ENCODE assay signal across 20 cellular contexts in genomic region chr16:67888311-67888710, GRCh38. TPM values are rescaled to one million over a fixed set of nuclear protein-coding genes. Genes with fewer than 3 reads are reported as not detected.
DNase-seq lines count a peak whose midpoint lies in the region; TF ChIP-seq lines count a peak whose summit lies in the region.
"Had no signal": no experiment of that assay in that cellular context is flagged by ENCODE, and none has a peak within 500 bp of the region (broad histone marks: within the 10 kb centered on the region; RNA-seq: fewer than 3 reads in every experiment).

No MANE protein-coding gene starts in this region.

- no peaks in the 10 kb centered on the region for H3K27me3 ChIP-seq in mesenchymal stem cell (ENCODE audit: control insufficient read depth in 1 of 2, insufficient read depth in 1 of 2, low read length in 2 of 2)
- H3K27me3 ChIP-seq: BLaER1 had no signal

- peak overlapping the region in 1 of 5 experiments; percentile 24 for H3K4me3 Mint-ChIP-seq in brain
- H3K4me3 Mint-ChIP-seq: B cell; CD4-positive, CD25-positive, alpha-beta regulatory T cell; CD8-positive, alpha-beta T cell; GM23338; H9 had no signal

- H3K36me3 ChIP-seq in mesenchymal stem cell (ENCODE audit: control insufficient read depth in 1 of 2, insufficient read depth in 2 of 2, low read depth in 1 of 2, low read length in 2 of 2): peaks cover 12 to 44% of the 10 kb centered on the region in 2 experiments

- H2BK12ac ChIP-seq in mesenchymal stem cell (ENCODE audit: low read length in 2 of 2): no peak overlapping the region

- no peak overlapping the region for H3K4me2 ChIP-seq in mesenchymal stem cell (ENCODE audit: low read length, poor library complexity, severe bottlenecking)
- H3K4me2 ChIP-seq: BLaER1, GM23338 had no signal

- no peak overlapping the region for H2BK15ac ChIP-seq in mesenchymal stem cell (ENCODE audit: low read depth, poor library complexity, severe bottlenecking)

- H3K27me3 Mint-ChIP-seq in brain: peaks cover 6% of the 10 kb centered on the region
- H3K27me3 Mint-ChIP-seq: B cell; CD4-positive, CD25-positive, alpha-beta regulatory T cell had no signal

- H2BK120ac ChIP-seq in mesenchymal stem cell (ENCODE audit: low read depth, low read length): no peak overlapping the region

- no peak overlapping the region for H3K4ac ChIP-seq in mesenchymal stem cell (ENCODE audit: low read depth in 1 of 2, low read length in 2 of 2)

- H3K79me1 ChIP-seq in mesenchymal stem cell (replicated peaks; ENCODE audit: low read length, poor library complexity, severe bottlenecking): peaks cover 10% of the 10 kb centered on the region

- H4K8ac ChIP-seq in mesenchymal stem cell (ENCODE audit: low read length): no peak overlapping the region

- H3K27ac ChIP-seq in mesenchymal stem cell (ENCODE audit: low read length, poor library complexity, severe bottlenecking) (no peak overlapping the region), temporal lobe (ENCODE audit: low read depth, low read length) (peak overlapping the region; percentile 20)
- H3K27ac ChIP-seq: 22Rv1, BLaER1, C4-2B had no signal

- peak overlapping the region; percentile 20 for H2BK5ac ChIP-seq in mesenchymal stem cell (ENCODE audit: low read depth, low read length, poor library complexity, severe bottlenecking)

- H3K9me3 Mint-ChIP-seq in brain: no peaks in the 10 kb centered on the region
- H3K9me3 Mint-ChIP-seq: CD4-positive, CD25-positive, alpha-beta regulatory T cell; CD8-positive, alpha-beta T cell; GM23338; H9 had no signal

- H2AK5ac ChIP-seq in mesenchymal stem cell (ENCODE audit: low read length, severe bottlenecking): no peak overlapping the region

- WGBS in mesenchymal stem cell: 75% methylated on average over 1 of the region's 3 CpGs

- H3K9me3 ChIP-seq in mesenchymal stem cell (ENCODE audit: control insufficient read depth, low read length): no peaks in the 10 kb centered on the region
- H3K9me3 ChIP-seq: BLaER1, Caco-2 had no signal

- no peak overlapping the region for H3K23ac ChIP-seq in mesenchymal stem cell (ENCODE audit: low read length in 2 of 2)

- H3K4me1 Mint-ChIP-seq in brain: peaks cover 20% of the 10 kb centered on the region

- TF ChIP-seq CTCF in brain (conservative IDR thresholded peaks at IDR 0.05): no peak

- H3K27ac Mint-ChIP-seq in brain: peak overlapping the region in 3 of 5 experiments; percentile 31 to 75 (median 60)
- H3K27ac Mint-ChIP-seq: B cell; CD4-positive, CD25-positive, alpha-beta regulatory T cell; CD8-positive, alpha-beta T cell; GM23338 had no signal

- DNase-seq in NCI-H82 (lab: John Stamatoyannopoulos, UW) (peak; percentile 38), NCI-H82 treated with DMSO at 0.1 percent for 48 hours (lab: John Stamatoyannopoulos, UW; ENCODE audit: unreplicated experiment) (no peak), mesenchymal stem cell (no peak), hippocampal formation (lab: John Stamatoyannopoulos, UW) (no peak), NOMO-1 (lab: John Stamatoyannopoulos, UW; ENCODE audit: unreplicated experiment in 2 of 2) (no peak), foreskin melanocyte (no peak)
- DNase-seq: Caco-2; CD4-positive, CD25-positive, alpha-beta regulatory T cell; CD8-positive, alpha-beta T cell; DMS153; DND-41; H9 had no signal

- no peak overlapping the region for H3K18ac ChIP-seq in mesenchymal stem cell (ENCODE audit: low read depth in 1 of 2, low read length in 2 of 2)

- no peak overlapping the region for H3K9ac ChIP-seq in mesenchymal stem cell (ENCODE audit: low read length)
- H3K9ac ChIP-seq: BLaER1 had no signal

- H3K4me1 ChIP-seq in mesenchymal stem cell (ENCODE audit: control insufficient read depth, insufficient read depth, low read depth, low read length): peaks cover 10% of the 10 kb centered on the region

- H3K14ac ChIP-seq in mesenchymal stem cell (ENCODE audit: low read length in 2 of 2): no peak overlapping the region

- peaks cover 9% of the 10 kb centered on the region for H3K36me3 Mint-ChIP-seq in brain

- H3K4me3 ChIP-seq in mesenchymal stem cell (ENCODE audit: insufficient read depth in 1 of 2, low read depth in 1 of 2, low read length in 2 of 2): no peak overlapping the region
- H3K4me3 ChIP-seq: BLaER1, GM23338 had no signal

- no peak overlapping the region for H4K91ac ChIP-seq in mesenchymal stem cell (ENCODE audit: low read length)

- H2AFZ ChIP-seq in mesenchymal stem cell (ENCODE audit: low read depth, low read length): no peak overlapping the region
- H2AFZ ChIP-seq: GM23338 had no signal

RNA-seq across cellular contexts. Expression of gene NRN1L, which starts 3.6 kb away (rescaled TPM):
- 2.6 TPM for polyA plus RNA-seq in brain (ENCODE audit: insufficient read depth, low read depth, low replicate concordance)
- polyA plus RNA-seq in mesenchymal stem cell (2013, experiment 1 of 2): 0.30 TPM
- 0.37 TPM for polyA plus RNA-seq in mesenchymal stem cell (2013, experiment 2 of 2)
- not detected for total RNA-seq in temporal lobe
- total RNA-seq: H4 had no signal

RNA-seq across cellular contexts. Expression of gene PSKH1, which starts 4.7 kb away (rescaled TPM):
- polyA plus RNA-seq in brain (ENCODE audit: insufficient read depth, low read depth, low replicate concordance): 28.0 TPM
- polyA plus RNA-seq in mesenchymal stem cell (2013, experiment 1 of 2): 17.8 TPM
- polyA plus RNA-seq in mesenchymal stem cell (2013, experiment 2 of 2): 21.8 TPM
- total RNA-seq in temporal lobe: 5.9 TPM

RNA-seq across cellular contexts. Expression of gene EDC4, which starts 15.5 kb away (rescaled TPM):
- polyA plus RNA-seq in brain (ENCODE audit: insufficient read depth, low read depth, low replicate concordance): 64.6 TPM
- 30.6 TPM for polyA plus RNA-seq in mesenchymal stem cell (2013, experiment 1 of 2)
- polyA plus RNA-seq in mesenchymal stem cell (2013, experiment 2 of 2): 27.9 TPM
- 51.9 TPM for total RNA-seq in temporal lobe

RNA-seq across cellular contexts. Expression of gene CENPT, which starts 40.8 kb away (rescaled TPM):
- 23.9 TPM for polyA plus RNA-seq in brain (ENCODE audit: insufficient read depth, low read depth, low replicate concordance)
- 25.8 TPM for polyA plus RNA-seq in mesenchymal stem cell (2013, experiment 1 of 2)
- polyA plus RNA-seq in mesenchymal stem cell (2013, experiment 2 of 2): 23.6 TPM
- 23.8 TPM for total RNA-seq in temporal lobe

RNA-seq across cellular contexts. Expression of gene NUTF2, which starts 41.6 kb away (rescaled TPM):
- 181 TPM for polyA plus RNA-seq in brain (ENCODE audit: insufficient read depth, low read depth, low replicate concordance)
- 230 TPM for polyA plus RNA-seq in mesenchymal stem cell (2013, experiment 1 of 2)
- 226 TPM for polyA plus RNA-seq in mesenchymal stem cell (2013, experiment 2 of 2)
- 58.8 TPM for total RNA-seq in temporal lobe
